In genomic region chr2:236568068-236568921, GRCh38 we compare ENCODE assay signal across 7 cellular contexts. TPM values are rescaled to one million over a fixed set of nuclear protein-coding genes. Genes with fewer than 3 reads are reported as not detected.
DNase-seq lines count a peak whose midpoint lies in the region; ATAC-seq, FAIRE-seq and TF ChIP-seq lines count a peak whose summit lies in the region.

No MANE protein-coding gene starts in this region.

- intact Hi-C loops in ovary (cut with DNase I): loop anchor here in 1 of 4 donors (10.0 kb wide), 1 partner anchor 497 kb away; no protein-coding TSS in a partner anchor

- H3K36me3 Mint-ChIP-seq in activated T-cell treated with anti-CD3 and anti-CD28 coated beads, Interleukin-2, amount 50 U/mL, for 72 hours (ENCODE audit: insufficient read depth in 2 of 2): no peaks in the 10 kb centered on the region

- peak; percentile 89 for FAIRE-seq in GM18507 (lab: Jason Lieb, UNC)

- TF ChIP-seq CTCF in ovary (IDR thresholded peaks at IDR 0.05): no peak

- ATAC-seq in HG03139 (IDR thresholded peaks at IDR 0.05; ENCODE audit: unreplicated experiment): peak; percentile 37
- ATAC-seq in activated T-cell treated with anti-CD3 and anti-CD28 coated beads, Interleukin-2, amount 50 U/mL, for 72 hours (replicated peaks in 1 of 2): peak; percentile 54 to 56

- peak overlapping the region; percentile 66 to 90 for H3K27ac ChIP-seq in ovary

- peak overlapping the region; percentile 68 to 72 for H3K4me3 Mint-ChIP-seq in activated T-cell treated with anti-CD3 and anti-CD28 coated beads, Interleukin-2, amount 50 U/mL, for 72 hours

- H3K4me1 ChIP-seq in ovary (ENCODE audit: insufficient read depth): peaks cover 2% of the 10 kb centered on the region

- DNase-seq in GM18507 (ENCODE audit: extremely low spot score, insufficient read length, low read depth) (no peak), germinal center (ENCODE audit: low spot score) (peak; percentile 50), ovary (peak; percentile 36 to 67 (median 48)), KG1 (lab: John Stamatoyannopoulos, UW) (no peak), NCI-H345 treated with DMSO at 0.1 percent for 48 hours (lab: John Stamatoyannopoulos, UW; ENCODE audit: unreplicated experiment) (no peak)
- peak; percentile 46 to 51 for DNase-seq in activated T-cell treated with anti-CD3 and anti-CD28 coated beads, Interleukin-2, amount 50 U/mL, for 72 hours

- no peak for TF ChIP-seq POLR2A in ovary (IDR thresholded peaks at IDR 0.05)

- H3K27me3 ChIP-seq in ovary: no peaks in the 10 kb centered on the region

- 1 to 4% (median 1%) methylated on average over 49 of the region's 49 CpGs for WGBS in ovary, 3 donors

- TF ChIP-seq EP300 in ovary (IDR thresholded peaks at IDR 0.05): no peak

- H3K27me3 Mint-ChIP-seq in activated T-cell treated with anti-CD3 and anti-CD28 coated beads, Interleukin-2, amount 50 U/mL, for 72 hours (ENCODE audit: low read depth): no peaks in the 10 kb centered on the region

- no peaks in the 10 kb centered on the region for H3K36me3 ChIP-seq in ovary

- H3K9me3 Mint-ChIP-seq in activated T-cell treated with anti-CD3 and anti-CD28 coated beads, Interleukin-2, amount 50 U/mL, for 72 hours: no peaks in the 10 kb centered on the region

- H3K27ac Mint-ChIP-seq in activated T-cell treated with anti-CD3 and anti-CD28 coated beads, Interleukin-2, amount 50 U/mL, for 72 hours: no peak overlapping the region

- H3K4me3 ChIP-seq in ovary: peak overlapping the region; percentile 42

- H3K9me3 ChIP-seq in ovary: no peaks in the 10 kb centered on the region

- peaks cover 20% of the 10 kb centered on the region for H3K4me1 Mint-ChIP-seq in activated T-cell treated with anti-CD3 and anti-CD28 coated beads, Interleukin-2, amount 50 U/mL, for 72 hours (ENCODE audit: low read depth)

RNA-seq across cellular contexts. Expression of gene ACKR3, which starts 1.3 kb away (rescaled TPM):
- total RNA-seq in activated T-cell treated with anti-CD3 and anti-CD28 coated beads, Interleukin-2, amount 50 U/mL, for 72 hours: 1 to 10 TPM in 1 of 2 donors, under 1 TPM in 1; 0.83 to 1.0 TPM
- total RNA-seq in ovary: 10 to 100 TPM in 2 of 7 donors, 1 to 10 TPM in 5; 4.6 to 22.7 (median 7.4) TPM
- polyA plus RNA-seq in ovary: 10 to 100 TPM; 16.1 to 22.2 TPM

Comparison
In these comparisons a context has a peak if more than half of its experiments do, and no peak if none do; other contexts are left out.
1. DNase-seq: peak in activated T-cell treated with anti-CD3 and anti-CD28 coated beads, Interleukin-2, amount 50 U/mL, for 72 hours (2 of 2), germinal center (single experiment) and ovary (5 of 5); none in GM18507 (single experiment), KG1 (single experiment) and NCI-H345 treated with DMSO at 0.1 percent for 48 hours (single experiment).